Comparison of ENCODE assay signal across 18 cellular contexts in the genomic region with DNA sequence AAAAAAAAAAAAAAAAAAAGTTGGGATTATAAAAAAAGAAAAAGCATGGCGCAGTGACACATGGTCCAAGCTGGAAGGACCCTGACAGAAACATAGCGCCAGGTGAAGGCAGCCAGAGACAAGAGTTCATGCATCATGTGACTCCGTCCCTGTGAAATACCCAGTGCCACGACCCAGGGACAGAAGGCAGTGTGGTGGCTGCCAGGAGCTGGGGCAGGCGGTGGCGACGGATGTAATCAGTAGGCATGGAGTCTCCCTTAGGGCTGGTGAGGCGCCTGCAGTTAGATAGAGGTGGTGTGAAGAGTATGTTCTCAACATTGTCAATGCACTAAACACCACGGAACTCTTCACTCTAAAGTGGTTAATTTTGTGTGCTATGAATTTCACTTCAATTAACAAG.
"Had no signal": no experiment of that assay in that cellular context is flagged by ENCODE, and none has a peak within 500 bp of the region (broad histone marks: within the 10 kb centered on the region; RNA-seq: fewer than 3 reads in every experiment).

No MANE protein-coding gene starts in this region.

- H3K27ac ChIP-seq: body of pancreas, coronary artery, foreskin keratinocyte, tibial nerve, vagina had no signal

- H3K4me1 ChIP-seq: foreskin keratinocyte had no signal

- DNase-seq: activated CD4-positive, alpha-beta T cell treated with anti-CD3 and anti-CD28 coated beads for 36 hours; activated CD8-positive, alpha-beta T cell treated with anti-CD3 and anti-CD28 coated beads for 36 hours; activated naive CD4-positive, alpha-beta T cell treated with anti-CD3 and anti-CD28 coated beads for 36 hours; activated T-cell treated with anti-CD3 and anti-CD28 coated beads, Interleukin-2, amount 50 U/mL, for 24 hours; body of pancreas; central memory CD4-positive, alpha-beta T cell; foreskin keratinocyte; hypothalamus; mammary epithelial cell; nephron progenitor cell; occipital lobe had no signal

- H3K36me3 ChIP-seq: tibial nerve, vagina had no signal

- H3K9me3 ChIP-seq: body of pancreas, tibial nerve, vagina had no signal

- ATAC-seq: activated CD4-positive, alpha-beta T cell treated with anti-CD3 and anti-CD28 coated beads for 36 hours; activated CD8-positive, alpha-beta T cell treated with anti-CD3 and anti-CD28 coated beads for 36 hours; body of pancreas; foreskin keratinocyte; left lobe of liver; WTC11 had no signal

- H3K4me3 ChIP-seq: body of pancreas, coronary artery, tibial nerve, vagina had no signal

- FAIRE-seq: keratinocyte, TTC549 had no signal
